In the genomic region with DNA sequence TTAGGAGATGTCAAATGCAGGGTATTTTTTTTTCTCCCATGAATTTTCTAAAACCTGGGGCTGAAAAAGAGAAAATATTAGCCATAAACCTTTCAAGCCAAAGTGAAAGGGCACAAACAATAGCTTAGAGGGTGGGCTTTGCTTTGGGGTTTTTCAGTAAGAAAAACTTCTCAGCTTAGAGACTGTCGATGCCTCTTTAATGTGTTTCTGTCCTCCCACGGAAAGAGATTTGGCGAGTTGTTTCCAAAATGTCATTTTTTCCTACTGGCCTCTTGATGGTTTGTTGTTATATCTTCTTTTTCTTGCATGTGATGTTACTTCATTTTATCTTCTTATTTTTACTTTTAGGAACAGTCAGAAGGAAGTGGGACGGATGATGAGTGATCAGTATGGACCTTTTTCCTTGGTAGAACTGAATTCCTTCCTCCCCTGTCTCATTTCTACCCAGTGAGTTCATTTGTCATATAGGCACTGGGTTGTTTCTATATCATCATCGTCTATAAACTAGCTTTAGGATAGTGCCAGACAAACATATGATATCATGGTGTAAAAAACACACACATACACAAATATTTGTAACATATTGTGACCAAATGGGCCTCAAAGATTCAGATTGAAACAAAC, we compare ENCODE assay signal across 31 cellular contexts.
A peak's percentile ranks its signal among the peaks of the same experiment; 100 is the strongest.
DNase-seq lines count a peak whose midpoint lies in the region; ATAC-seq, FAIRE-seq and TF ChIP-seq lines count a peak whose summit lies in the region.
"Had no signal": no experiment of that assay in that cellular context is flagged by ENCODE, and none has a peak within 500 bp of the region (broad histone marks: within the 10 kb centered on the region; RNA-seq: fewer than 3 reads in every experiment).

No MANE protein-coding gene starts in this region.

- peaks cover 0 to 21% (median 2%) of the 10 kb centered on the region in 4 donors for H3K4me1 Mint-ChIP-seq in CD4-positive, CD25-positive, alpha-beta regulatory T cell
- H3K4me1 Mint-ChIP-seq in WTC11 = peaks cover 24% of the 10 kb centered on the region
- H3K4me1 Mint-ChIP-seq: IgD-negative memory B cell; stimulated activated memory B cell treated with anti-CD40 and anti-IgM and Interleukin-4, amounts not matched to agents 10 μg/mL and 1 μg/mL and 100 μg/mL, for 72 hours had no signal

- H3K4me3 ChIP-seq in A549 = no peak overlapping the region
- no peak overlapping the region for H3K4me3 ChIP-seq in CD4-positive, CD25-positive, alpha-beta regulatory T cell (ENCODE audit: low read depth, low read length)
- H3K4me3 ChIP-seq in foreskin fibroblast (ENCODE audit: low read depth in 1 of 2, low read length in 2 of 2) = no peak overlapping the region
- H3K4me3 ChIP-seq in lower leg skin (ENCODE audit: low read depth, poor library complexity, severe bottlenecking) = no peak overlapping the region
- H3K4me3 ChIP-seq: dorsolateral prefrontal cortex, gastroesophageal sphincter, lower lobe of right lung, mucosa of descending colon, upper lobe of right lung had no signal

- 86% methylated on average over 5 of the region's 5 CpGs for WGBS in A549 (ENCODE audit: missing lambda C conversion rate)
- WGBS in lower leg skin, 2 donors = 58 to 73% methylated on average over 5 of the region's 5 CpGs

- TF ChIP-seq POLR2A in A549 (IDR thresholded peaks at IDR 0.05; ENCODE audit: low read length) (no peak), lower leg skin (IDR thresholded peaks at IDR 0.05) (no peak)

- TF ChIP-seq CTCF in A549 (IDR thresholded peaks at IDR 0.05) (no peak), WTC11 (IDR thresholded peaks at IDR 0.05) (no peak), foreskin fibroblast (IDR thresholded peaks at IDR 0.05; ENCODE audit: low read depth, low read length) (no peak), lower leg skin (IDR thresholded peaks at IDR 0.05) (no peak)

- peak; percentile 74 for FAIRE-seq in A549 (lab: Jason Lieb, UNC)
- FAIRE-seq: RCC 7860 had no signal

- ATAC-seq in A549 (no peak), WTC11 (no peak)
- ATAC-seq in CD4-positive, CD25-positive, alpha-beta regulatory T cell (ENCODE audit: low read depth in 2 of 2) = no peak
- ATAC-seq: gastroesophageal sphincter; lower lobe of right lung; mucosa of descending colon; natural killer cell; stimulated activated memory B cell treated with anti-CD40 and anti-IgM and Interleukin-4, amounts not matched to agents 10 μg/mL and 1 μg/mL and 100 μg/mL, for 72 hours; upper lobe of right lung had no signal

- H3K36me3 Mint-ChIP-seq in CD4-positive, CD25-positive, alpha-beta regulatory T cell = peaks cover 68% of the 10 kb centered on the region
- H3K36me3 Mint-ChIP-seq in WTC11 = peaks cover 4% of the 10 kb centered on the region; the same call in 1 of the 2 replicates

- intact Hi-C loops in lower leg skin (cut with DNase I; ENCODE audit: low total_unique reads) = no loop called here

- H3K27ac ChIP-seq in A549 = no peak overlapping the region
- no peak overlapping the region for H3K27ac ChIP-seq in CD4-positive, CD25-positive, alpha-beta regulatory T cell (ENCODE audit: insufficient read depth, low read length, poor library complexity, severe bottlenecking)
- H3K27ac ChIP-seq: brain microvascular endothelial cell, gastroesophageal sphincter, lower lobe of right lung, upper lobe of right lung had no signal

- no peaks in the 10 kb centered on the region for H3K27me3 Mint-ChIP-seq in CD4-positive, CD25-positive, alpha-beta regulatory T cell
- H3K27me3 Mint-ChIP-seq in WTC11 (ENCODE audit: low read depth) = no peaks in the 10 kb centered on the region
- H3K27me3 Mint-ChIP-seq: IgD-negative memory B cell; stimulated activated memory B cell treated with anti-CD40 and anti-IgM and Interleukin-4, amounts not matched to agents 10 μg/mL and 1 μg/mL and 100 μg/mL, for 72 hours had no signal

- no peak for DNase-seq in A549 (ENCODE audit: low read depth in 1 of 2, low spot score in 1 of 2)
- DNase-seq in CD4-positive, CD25-positive, alpha-beta regulatory T cell = no peak
- no peak for DNase-seq in WTC11 (ENCODE audit: low spot score)
- DNase-seq in foreskin fibroblast = peak; percentile 21 to 53
- DNase-seq in lower leg skin (ENCODE audit: low spot score in 2 of 2) = no peak
- DNase-seq in NCI-H146 (lab: John Stamatoyannopoulos, UW) = no peak
- no peak for DNase-seq in NCI-H1417 (lab: John Stamatoyannopoulos, UW)
- DNase-seq: activated CD4-positive, alpha-beta T cell treated with anti-CD3 and anti-CD28 coated beads for 48 hours; activated CD8-positive, alpha-beta memory T cell treated with anti-CD3 and anti-CD28 coated beads, Interleukin-2, amount 50 U/mL, for 4 hours; activated effector memory CD4-positive, alpha-beta T cell treated with anti-CD3 and anti-CD28 coated beads, Interleukin-2, amount 50 U/mL, for 16 hours; amniotic stem cell; brain microvascular endothelial cell; C1 segment of cervical spinal cord; DMS79 treated with DMSO at 0.1 percent for 48 hours; dorsolateral prefrontal cortex; GOT3; lower lobe of right lung; mucosa of descending colon; MV-4-11; natural killer cell; NCI-H1694; NCI-H446 treated with DMSO at 0.1 percent for 48 hours; NCI-H82; SIG-M5; stimulated activated CD4-positive, alpha-beta T cell treated with anti-CD3 and anti-CD28 coated beads, Interleukin-15, amount 100 ng/mL, for 24 hours; T-helper 9 cell; upper lobe of right lung had no signal

- no peak overlapping the region for H3K4me2 ChIP-seq in A549

- CTCF ChIA-PET in A549 (lab: Yijun Ruan, JAX) = no interaction called here
- CTCF ChIA-PET in WTC11 (lab: Charles Lee) = interaction anchor here (1.0 kb wide), 1 partner anchor 10 kb away, joined by 3 read pairs; no protein-coding TSS in a partner anchor

- POLR2A ChIA-PET in A549 (lab: Yijun Ruan, JAX) = no interaction called here
- POLR2A ChIA-PET in WTC11 (lab: Charles Lee) = interaction anchor here (1.2 kb wide), 1 partner anchor 12 kb away, joined by 3 read pairs; no protein-coding TSS in a partner anchor

- no peaks in the 10 kb centered on the region for H3K4me1 ChIP-seq in A549
- no peaks in the 10 kb centered on the region for H3K4me1 ChIP-seq in CD4-positive, CD25-positive, alpha-beta regulatory T cell (ENCODE audit: control insufficient read depth, insufficient read depth, low read length, poor library complexity, severe bottlenecking)
- H3K4me1 ChIP-seq: gastroesophageal sphincter, lower lobe of right lung, upper lobe of right lung had no signal

- H3K9me3 ChIP-seq in A549 = no peaks in the 10 kb centered on the region
- H3K9me3 ChIP-seq in CD4-positive, CD25-positive, alpha-beta regulatory T cell (ENCODE audit: control insufficient read depth in 2 of 2, low read length in 2 of 2) = no peaks in the 10 kb centered on the region
- H3K9me3 ChIP-seq: gastroesophageal sphincter, lower lobe of right lung, mucosa of descending colon, upper lobe of right lung had no signal

- H3K4me3 Mint-ChIP-seq in CD4-positive, CD25-positive, alpha-beta regulatory T cell = no peak overlapping the region
- no peak overlapping the region for H3K4me3 Mint-ChIP-seq in WTC11
- H3K4me3 Mint-ChIP-seq: IgD-negative memory B cell; natural killer cell; stimulated activated memory B cell treated with anti-CD40 and anti-IgM and Interleukin-4, amounts not matched to agents 10 μg/mL and 1 μg/mL and 100 μg/mL, for 72 hours had no signal

- TF ChIP-seq EP300 in A549 (IDR thresholded peaks at IDR 0.05) = no peak

- peak overlapping the region in 2 of 3 donors; percentile 17 to 18 for H3K27ac Mint-ChIP-seq in CD4-positive, CD25-positive, alpha-beta regulatory T cell
- H3K27ac Mint-ChIP-seq in WTC11 = 0 out of 2 replicates have a peak overlapping the region, but pooled peaks have one; percentile 31
- H3K27ac Mint-ChIP-seq: stimulated activated memory B cell treated with anti-CD40 and anti-IgM and Interleukin-4, amounts not matched to agents 10 μg/mL and 1 μg/mL and 100 μg/mL, for 72 hours had no signal

- H3K9me3 Mint-ChIP-seq in CD4-positive, CD25-positive, alpha-beta regulatory T cell = peaks cover 0 to 2% (median 0%) of the 10 kb centered on the region in 7 donors
- H3K9me3 Mint-ChIP-seq in WTC11 = no peaks in the 10 kb centered on the region
- H3K9me3 Mint-ChIP-seq: natural killer cell; stimulated activated memory B cell treated with anti-CD40 and anti-IgM and Interleukin-4, amounts not matched to agents 10 μg/mL and 1 μg/mL and 100 μg/mL, for 72 hours had no signal

- H3K27me3 ChIP-seq in CD4-positive, CD25-positive, alpha-beta regulatory T cell (ENCODE audit: control insufficient read depth, insufficient read depth, low read length) = no peaks in the 10 kb centered on the region
- H3K27me3 ChIP-seq: brain microvascular endothelial cell, dorsolateral prefrontal cortex, gastroesophageal sphincter, upper lobe of right lung had no signal

- peaks cover 88% of the 10 kb centered on the region for H3K36me3 ChIP-seq in CD4-positive, CD25-positive, alpha-beta regulatory T cell (ENCODE audit: control insufficient read depth, insufficient read depth, low read length)

- TF ChIP-seq RAD21 in A549 (conservative IDR thresholded peaks at IDR 0.05 in 1 of 2, IDR thresholded peaks at IDR 0.05 in 1 of 2) = no peak

TF ChIP-seq in A549, 52 proteins besides CTCF, POLR2A, EP300 and RAD21:
- TF ChIP-seq, protein P1, sequence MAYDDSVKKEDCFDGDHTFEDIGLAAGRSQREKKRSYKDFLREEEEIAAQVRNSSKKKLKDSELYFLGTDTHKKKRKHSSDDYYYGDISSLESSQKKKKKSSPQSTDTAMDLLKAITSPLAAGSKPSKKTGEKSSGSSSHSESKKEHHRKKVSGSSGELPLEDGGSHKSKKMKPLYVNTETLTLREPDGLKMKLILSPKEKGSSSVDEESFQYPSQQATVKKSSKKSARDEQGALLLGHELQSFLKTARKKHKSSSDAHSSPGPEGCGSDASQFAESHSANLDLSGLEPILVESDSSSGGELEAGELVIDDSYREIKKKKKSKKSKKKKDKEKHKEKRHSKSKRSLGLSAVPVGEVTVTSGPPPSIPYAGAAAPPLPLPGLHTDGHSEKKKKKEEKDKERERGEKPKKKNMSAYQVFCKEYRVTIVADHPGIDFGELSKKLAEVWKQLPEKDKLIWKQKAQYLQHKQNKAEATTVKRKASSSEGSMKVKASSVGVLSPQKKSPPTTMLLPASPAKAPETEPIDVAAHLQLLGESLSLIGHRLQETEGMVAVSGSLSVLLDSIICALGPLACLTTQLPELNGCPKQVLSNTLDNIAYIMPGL (CRISPR knock-in tag; IDR thresholded peaks at IDR 0.05; ENCODE audit: borderline replicate concordance) = no peak

TF ChIP-seq in WTC11, 78 proteins besides CTCF, POLR2A, EP300 and RAD21:
- no peak for TF ChIP-seq E2F5 (CRISPR knock-in tag; IDR thresholded peaks at IDR 0.05)
TF ChIP-seq in WTC11: peak in this region for 0.

Comparison
In these comparisons a context has a peak if more than half of its experiments do, and no peak if none do; other contexts are left out.
1. DNase-seq: peak in foreskin fibroblast (2 of 2); none in A549 (0 of 2), CD4-positive, CD25-positive, alpha-beta regulatory T cell (0 of 3), WTC11 (single experiment), lower leg skin (0 of 2), NCI-H146 (single experiment) and NCI-H1417 (0 of 3).